Comparison of ENCODE assay signal across 28 cellular contexts in genomic region chr2:226913641-226914040, GRCh38.
"Had no signal": no experiment of that assay in that cellular context is flagged by ENCODE, and none has a peak within 500 bp of the region (broad histone marks: within the 10 kb centered on the region; RNA-seq: fewer than 3 reads in every experiment).

No MANE protein-coding gene starts in this region.

- H3K27ac Mint-ChIP-seq: activated CD4-positive, alpha-beta T cell treated with anti-CD3 and anti-CD28 coated beads, Interleukin-2, amount 10 ng/mL, durations not matched to agents 24 days and 14 days; activated CD8-positive, alpha-beta memory T cell treated with anti-CD3 and anti-CD28 coated beads, Interleukin-2, amount 10 ng/mL, durations not matched to agents 7 days and 5 days; activated naive CD4-positive, alpha-beta T cell treated with anti-CD3 and anti-CD28 coated beads, Interleukin-2, amount 10 ng/mL, durations not matched to agents 7 days and 5 days; activated naive CD8-positive, alpha-beta T cell treated with anti-CD3 and anti-CD28 coated beads for 36 hours; activated T-helper 17 cell treated with anti-CD3 and anti-CD28 coated beads, Interleukin-2, amount 50 U/mL, for 72 hours; T-helper 1 cell treated with Interleukin-12 subunit alpha and Interleukin-12 subunit beta and Interleukin-4 antibody, amounts not matched to agents 30 μg/mL and 1 μg/mL, for 36 hours; WTC11 had no signal

- H3K4me3 Mint-ChIP-seq: activated CD4-positive, alpha-beta T cell treated with anti-CD3 and anti-CD28 coated beads, Interleukin-2, amount 10 ng/mL, durations not matched to agents 24 days and 14 days; activated CD8-positive, alpha-beta memory T cell treated with anti-CD3 and anti-CD28 coated beads, Interleukin-2, amount 10 ng/mL, durations not matched to agents 7 days and 5 days; activated naive CD4-positive, alpha-beta T cell treated with anti-CD3 and anti-CD28 coated beads, Interleukin-2, amount 10 ng/mL, durations not matched to agents 7 days and 5 days; activated naive CD8-positive, alpha-beta T cell treated with anti-CD3 and anti-CD28 coated beads for 36 hours; activated T-cell treated with anti-CD3 and anti-CD28 coated beads, Interleukin-2, amount 50 U/mL, for 4 hours; activated T-helper 17 cell treated with anti-CD3 and anti-CD28 coated beads, Interleukin-2, amount 50 U/mL, for 72 hours; T-helper 1 cell treated with Interleukin-12 subunit alpha and Interleukin-12 subunit beta and Interleukin-4 antibody, amounts not matched to agents 30 μg/mL and 1 μg/mL, for 36 hours; WTC11 had no signal

- H3K4me1 Mint-ChIP-seq: WTC11 had no signal

- ATAC-seq: activated CD8-positive, alpha-beta memory T cell treated with anti-CD3 and anti-CD28 coated beads, Interleukin-2, amount 10 ng/mL, durations not matched to agents 7 days and 5 days; activated T-cell treated with anti-CD3 and anti-CD28 coated beads, Interleukin-2, amount 50 U/mL, for 4 hours; activated T-helper 17 cell treated with anti-CD3 and anti-CD28 coated beads, Interleukin-2, amount 50 U/mL, for 72 hours; Panc1; SK-N-SH treated with all-trans-retinoic acid at 6 μM for 48 hours; WTC11 had no signal

- H3K9me3 Mint-ChIP-seq: activated naive CD4-positive, alpha-beta T cell treated with anti-CD3 and anti-CD28 coated beads, Interleukin-2, amount 10 ng/mL, durations not matched to agents 7 days and 5 days; activated T-cell treated with anti-CD3 and anti-CD28 coated beads, Interleukin-2, amount 50 U/mL, for 4 hours; activated T-helper 17 cell treated with anti-CD3 and anti-CD28 coated beads, Interleukin-2, amount 50 U/mL, for 72 hours; T-helper 1 cell treated with Interleukin-12 subunit alpha and Interleukin-12 subunit beta and Interleukin-4 antibody, amounts not matched to agents 30 μg/mL and 1 μg/mL, for 36 hours; WTC11 had no signal

- H3K9me3 ChIP-seq: SJSA1 had no signal

- DNase-seq: activated CD4-positive, alpha-beta T cell treated with anti-CD3 and anti-CD28 coated beads for 1 hour; activated CD4-positive, alpha-beta T cell treated with anti-CD3 and anti-CD28 coated beads, Interleukin-2, amount 10 ng/mL, durations not matched to agents 24 days and 14 days; activated CD4-positive, alpha-beta T cell treated with anti-CD3 and anti-CD28 coated beads, Interleukin-2, amount 50 U/mL, for 48 hours; activated CD8-positive, alpha-beta memory T cell treated with anti-CD3 and anti-CD28 coated beads, Interleukin-2, amount 10 ng/mL, durations not matched to agents 7 days and 5 days; activated gamma-delta T cell; activated naive CD4-positive, alpha-beta T cell treated with anti-CD3 and anti-CD28 coated beads, Interleukin-2, amount 10 ng/mL, durations not matched to agents 7 days and 5 days; activated naive CD8-positive, alpha-beta T cell treated with anti-CD3 and anti-CD28 coated beads for 36 hours; activated T-cell treated with anti-CD3 and anti-CD28 coated beads, Interleukin-2, amount 50 U/mL, for 4 hours; KG1; NCI-H1092; NCI-H1417; NCI-H1694; NCI-H2029; NCI-H2107; NCI-H510A treated with DMSO at 0.1 percent for 48 hours; NCI-H69; NK-92 treated with Interleukin-12 subunit alpha and Interleukin-12 subunit beta, amount 100 ng/mL, for 24 hours; OCI-M1; Right ventricle myocardium superior; RPMI8226; T-helper 9 cell had no signal

- H3K27me3 ChIP-seq: SJSA1 had no signal

- H3K4me3 ChIP-seq: SJSA1 had no signal

- H3K27ac ChIP-seq: SJSA1 had no signal

- H3K27me3 Mint-ChIP-seq: activated CD4-positive, alpha-beta T cell treated with anti-CD3 and anti-CD28 coated beads, Interleukin-2, amount 10 ng/mL, durations not matched to agents 24 days and 14 days; activated CD8-positive, alpha-beta memory T cell treated with anti-CD3 and anti-CD28 coated beads, Interleukin-2, amount 10 ng/mL, durations not matched to agents 7 days and 5 days; activated naive CD4-positive, alpha-beta T cell treated with anti-CD3 and anti-CD28 coated beads, Interleukin-2, amount 10 ng/mL, durations not matched to agents 7 days and 5 days; activated naive CD8-positive, alpha-beta T cell treated with anti-CD3 and anti-CD28 coated beads for 36 hours; activated T-helper 17 cell treated with anti-CD3 and anti-CD28 coated beads, Interleukin-2, amount 50 U/mL, for 72 hours; IgD-negative memory B cell had no signal
